1 cellular context compared by ENCODE assay signal in the genomic region with DNA sequence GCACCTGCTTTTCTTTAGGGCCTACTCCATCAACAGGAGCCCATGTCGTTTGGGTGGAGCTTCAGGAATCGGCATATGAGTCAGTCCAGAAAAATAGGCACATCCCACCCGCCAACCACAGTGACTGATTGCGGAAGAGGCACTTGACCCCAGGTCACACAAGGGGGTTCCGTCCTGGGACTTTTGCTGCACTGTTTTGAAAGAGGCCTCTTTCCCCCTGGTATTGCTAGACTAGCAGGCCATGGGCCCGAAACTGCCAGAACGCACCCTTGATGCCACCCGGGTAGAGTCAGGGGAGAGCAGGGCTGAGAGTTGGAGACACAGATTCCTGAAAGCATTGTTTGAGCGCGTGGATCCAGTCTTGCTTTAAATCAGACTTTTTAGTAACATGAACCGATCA.
TF ChIP-seq lines count a peak whose summit lies in the region.

No MANE protein-coding gene starts in this region.

TF ChIP-seq in HepG2, 621 proteins besides CTCF, POLR2A, EP300 and RAD21:
- TF ChIP-seq ZSCAN12 (CRISPR knock-in tag; IDR thresholded peaks at IDR 0.05) (no peak), ATM (IDR thresholded peaks at IDR 0.05; ENCODE audit: borderline replicate concordance) (no peak), YEATS2 (CRISPR knock-in tag; IDR thresholded peaks at IDR 0.05; ENCODE audit: borderline replicate concordance) (no peak), NFATC3 (CRISPR knock-in tag; IDR thresholded peaks at IDR 0.05) (no peak), ZMYM2 (CRISPR knock-in tag; IDR thresholded peaks at IDR 0.05) (no peak)
- TF ChIP-seq, protein P1, sequence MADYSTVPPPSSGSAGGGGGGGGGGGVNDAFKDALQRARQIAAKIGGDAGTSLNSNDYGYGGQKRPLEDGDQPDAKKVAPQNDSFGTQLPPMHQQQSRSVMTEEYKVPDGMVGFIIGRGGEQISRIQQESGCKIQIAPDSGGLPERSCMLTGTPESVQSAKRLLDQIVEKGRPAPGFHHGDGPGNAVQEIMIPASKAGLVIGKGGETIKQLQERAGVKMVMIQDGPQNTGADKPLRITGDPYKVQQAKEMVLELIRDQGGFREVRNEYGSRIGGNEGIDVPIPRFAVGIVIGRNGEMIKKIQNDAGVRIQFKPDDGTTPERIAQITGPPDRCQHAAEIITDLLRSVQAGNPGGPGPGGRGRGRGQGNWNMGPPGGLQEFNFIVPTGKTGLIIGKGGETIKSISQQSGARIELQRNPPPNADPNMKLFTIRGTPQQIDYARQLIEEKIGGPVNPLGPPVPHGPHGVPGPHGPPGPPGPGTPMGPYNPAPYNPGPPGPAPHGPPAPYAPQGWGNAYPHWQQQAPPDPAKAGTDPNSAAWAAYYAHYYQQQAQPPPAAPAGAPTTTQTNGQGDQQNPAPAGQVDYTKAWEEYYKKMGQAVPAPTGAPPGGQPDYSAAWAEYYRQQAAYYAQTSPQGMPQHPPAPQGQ (CRISPR knock-in tag; IDR thresholded peaks at IDR 0.05; ENCODE audit: borderline replicate concordance): no peak
- TF ChIP-seq, protein P2, sequence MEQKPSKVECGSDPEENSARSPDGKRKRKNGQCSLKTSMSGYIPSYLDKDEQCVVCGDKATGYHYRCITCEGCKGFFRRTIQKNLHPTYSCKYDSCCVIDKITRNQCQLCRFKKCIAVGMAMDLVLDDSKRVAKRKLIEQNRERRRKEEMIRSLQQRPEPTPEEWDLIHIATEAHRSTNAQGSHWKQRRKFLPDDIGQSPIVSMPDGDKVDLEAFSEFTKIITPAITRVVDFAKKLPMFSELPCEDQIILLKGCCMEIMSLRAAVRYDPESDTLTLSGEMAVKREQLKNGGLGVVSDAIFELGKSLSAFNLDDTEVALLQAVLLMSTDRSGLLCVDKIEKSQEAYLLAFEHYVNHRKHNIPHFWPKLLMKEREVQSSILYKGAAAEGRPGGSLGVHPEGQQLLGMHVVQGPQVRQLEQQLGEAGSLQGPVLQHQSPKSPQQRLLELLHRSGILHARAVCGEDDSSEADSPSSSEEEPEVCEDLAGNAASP (CRISPR knock-in tag; IDR thresholded peaks at IDR 0.05; ENCODE audit: borderline replicate concordance): no peak
- TF ChIP-seq, protein P3, sequence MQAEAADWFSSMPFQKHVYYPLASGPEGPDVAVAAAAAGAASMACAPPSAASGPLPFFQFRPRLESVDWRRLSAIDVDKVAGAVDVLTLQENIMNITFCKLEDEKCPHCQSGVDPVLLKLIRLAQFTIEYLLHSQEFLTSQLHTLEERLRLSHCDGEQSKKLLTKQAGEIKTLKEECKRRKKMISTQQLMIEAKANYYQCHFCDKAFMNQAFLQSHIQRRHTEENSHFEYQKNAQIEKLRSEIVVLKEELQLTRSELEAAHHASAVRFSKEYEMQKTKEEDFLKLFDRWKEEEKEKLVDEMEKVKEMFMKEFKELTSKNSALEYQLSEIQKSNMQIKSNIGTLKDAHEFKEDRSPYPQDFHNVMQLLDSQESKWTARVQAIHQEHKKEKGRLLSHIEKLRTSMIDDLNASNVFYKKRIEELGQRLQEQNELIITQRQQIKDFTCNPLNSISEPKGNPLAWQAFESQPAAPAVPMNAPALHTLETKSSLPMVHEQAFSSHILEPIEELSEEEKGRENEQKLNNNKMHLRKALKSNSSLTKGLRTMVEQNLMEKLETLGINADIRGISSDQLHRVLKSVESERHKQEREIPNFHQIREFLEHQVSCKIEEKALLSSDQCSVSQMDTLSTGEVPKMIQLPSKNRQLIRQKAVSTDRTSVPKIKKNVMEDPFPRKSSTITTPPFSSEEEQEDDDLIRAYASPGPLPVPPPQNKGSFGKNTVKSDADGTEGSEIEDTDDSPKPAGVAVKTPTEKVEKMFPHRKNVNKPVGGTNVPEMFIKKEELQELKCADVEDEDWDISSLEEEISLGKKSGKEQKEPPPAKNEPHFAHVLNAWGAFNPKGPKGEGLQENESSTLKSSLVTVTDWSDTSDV (CRISPR knock-in tag; IDR thresholded peaks at IDR 0.05): no peak
- TF ChIP-seq, protein P4, sequence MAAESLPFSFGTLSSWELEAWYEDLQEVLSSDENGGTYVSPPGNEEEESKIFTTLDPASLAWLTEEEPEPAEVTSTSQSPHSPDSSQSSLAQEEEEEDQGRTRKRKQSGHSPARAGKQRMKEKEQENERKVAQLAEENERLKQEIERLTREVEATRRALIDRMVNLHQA (CRISPR knock-in tag; IDR thresholded peaks at IDR 0.05): no peak
